Comparison of ENCODE assay signal across 21 cellular contexts in the genomic region with DNA sequence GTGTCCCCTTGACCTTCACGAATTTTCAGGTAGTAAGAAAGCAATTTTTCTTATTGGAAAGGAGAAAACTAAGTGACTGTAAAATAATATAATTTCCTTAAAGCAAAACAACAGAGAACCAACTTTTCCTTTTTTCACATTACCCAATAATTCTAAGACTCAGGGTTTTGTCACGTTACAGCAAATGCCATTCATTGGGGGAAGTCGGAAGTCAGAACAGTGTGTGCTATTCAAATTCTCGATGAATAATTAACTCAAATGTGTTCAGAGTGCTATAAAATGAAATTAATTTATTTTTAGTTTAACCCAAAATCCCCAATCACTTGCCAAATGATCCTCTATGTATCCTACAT. TPM values are rescaled to one million over a fixed set of nuclear protein-coding genes. Genes with fewer than 3 reads are reported as not detected.
DNase-seq lines count a peak whose midpoint lies in the region; ATAC-seq and TF ChIP-seq lines count a peak whose summit lies in the region.
"Had no signal": no experiment of that assay in that cellular context is flagged by ENCODE, and none has a peak within 500 bp of the region (broad histone marks: within the 10 kb centered on the region; RNA-seq: fewer than 3 reads in every experiment).

No MANE protein-coding gene starts in this region.

- H3K36me3 ChIP-seq in Peyer's patch (no peaks in the 10 kb centered on the region), endocrine pancreas (ENCODE audit: control insufficient read depth, insufficient read depth, low read length) (peaks cover 3% of the 10 kb centered on the region), mucosa of rectum (ENCODE audit: control insufficient read depth in 2 of 2, insufficient read depth in 2 of 2, low read length in 2 of 2) (no peaks in the 10 kb centered on the region), thoracic aorta (no peaks in the 10 kb centered on the region), SJCRH30 (no peaks in the 10 kb centered on the region)
- H3K36me3 ChIP-seq: breast epithelium, HAP-1 had no signal

- H3K9ac ChIP-seq in endocrine pancreas (ENCODE audit: control insufficient read depth, insufficient read depth, low read length): peak overlapping the region; percentile 15
- H3K9ac ChIP-seq in mucosa of rectum (ENCODE audit: low read depth in 1 of 2, low read length in 2 of 2): peak overlapping the region in 1 of 2 donors; percentile 78

- H3K27ac ChIP-seq in Peyer's patch: peak overlapping the region in 3 of 4 donors; percentile 67 to 91 (median 86)
- H3K27ac ChIP-seq in mucosa of rectum (ENCODE audit: low read depth in 2 of 2, low read length in 2 of 2): peak overlapping the region; percentile 96 to 98
- peak overlapping the region; percentile 36 to 58 for H3K27ac ChIP-seq in thoracic aorta
- no peak overlapping the region for H3K27ac ChIP-seq in SJCRH30
- H3K27ac ChIP-seq: foreskin keratinocyte had no signal

- H3K4me3 ChIP-seq in Peyer's patch: peak overlapping the region in 2 of 4 donors; percentile 47 to 50
- no peak overlapping the region for H3K4me3 ChIP-seq in endocrine pancreas (ENCODE audit: control insufficient read depth, insufficient read depth, low read length)
- H3K4me3 ChIP-seq in mucosa of rectum (ENCODE audit: low read length in 2 of 2): peak overlapping the region; percentile 55 to 70
- peak overlapping the region; percentile 58 for H3K4me3 ChIP-seq in thoracic aorta
- no peak overlapping the region for H3K4me3 ChIP-seq in SJCRH30
- H3K4me3 ChIP-seq: HAP-1, testis had no signal

- H3K9me3 ChIP-seq in Peyer's patch: peaks cover 0 to 6% (median 0%) of the 10 kb centered on the region in 4 donors
- H3K9me3 ChIP-seq in endocrine pancreas (ENCODE audit: control insufficient read depth, low read length): peaks cover 6% of the 10 kb centered on the region
- no peaks in the 10 kb centered on the region for H3K9me3 ChIP-seq in mucosa of rectum (ENCODE audit: control insufficient read depth in 2 of 2, low read length in 2 of 2)
- peaks cover 3% of the 10 kb centered on the region for H3K9me3 ChIP-seq in thoracic aorta
- no peaks in the 10 kb centered on the region for H3K9me3 ChIP-seq in SJCRH30 (replicated peaks)
- H3K9me3 ChIP-seq: HAP-1, testis had no signal

- DNase-seq in Peyer's patch: no peak
- no peak for DNase-seq in thoracic aorta (ENCODE audit: low spot score)
- no peak for DNase-seq in SJCRH30
- DNase-seq in effector CD8-positive, alpha-beta T cell (lab: John Stamatoyannopoulos, UW): no peak
- DNase-seq: activated CD4-positive, alpha-beta memory T cell treated with anti-CD3 and anti-CD28 coated beads for 36 hours; activated gamma-delta T cell; activated T-cell treated with anti-CD3 and anti-CD28 coated beads for 4 hours; foreskin keratinocyte; KBM-7; NCI-H187 treated with DMSO at 0.1 percent for 48 hours; NCI-H2227 treated with DMSO at 0.1 percent for 48 hours; NCI-H82; nucleus accumbens; T-helper 2 cell; testis had no signal

- no peak for ATAC-seq in thoracic aorta (ENCODE audit: insufficient number of reproducible peaks, low FRiP score, low read depth)
- ATAC-seq in GM18868 (IDR thresholded peaks at IDR 0.05; ENCODE audit: unreplicated experiment): no peak
- ATAC-seq: foreskin keratinocyte, WTC11 had no signal

- H3K4me1 ChIP-seq in Peyer's patch (peaks cover 0 to 25% (median 4%) of the 10 kb centered on the region in 4 donors), endocrine pancreas (ENCODE audit: control insufficient read depth, insufficient read depth, low read length) (peaks cover 15% of the 10 kb centered on the region), mucosa of rectum (ENCODE audit: control insufficient read depth in 2 of 2, insufficient read depth in 2 of 2, low read length in 2 of 2) (peaks cover 13 to 26% of the 10 kb centered on the region in 2 donors), thoracic aorta (ENCODE audit: control insufficient read depth in 1 of 2, low read depth in 2 of 2) (peaks cover 6 to 29% of the 10 kb centered on the region in 2 donors), SJCRH30 (no peaks in the 10 kb centered on the region)
- H3K4me1 ChIP-seq: foreskin keratinocyte, HAP-1 had no signal

- TF ChIP-seq CTCF in Peyer's patch (IDR thresholded peaks at IDR 0.05) (no peak), thoracic aorta (IDR thresholded peaks at IDR 0.05) (no peak)

- TF ChIP-seq POLR2A in Peyer's patch (IDR thresholded peaks at IDR 0.05): no peak

- H3K27me3 ChIP-seq in Peyer's patch (no peaks in the 10 kb centered on the region), endocrine pancreas (ENCODE audit: control insufficient read depth, insufficient read depth, low read length) (no peaks in the 10 kb centered on the region), mucosa of rectum (ENCODE audit: control insufficient read depth in 2 of 2, insufficient read depth in 2 of 2, low read length in 2 of 2) (no peaks in the 10 kb centered on the region), thoracic aorta (replicated peaks; ENCODE audit: insufficient read depth) (no peaks in the 10 kb centered on the region), SJCRH30 (no peaks in the 10 kb centered on the region)
- H3K27me3 ChIP-seq: breast epithelium, foreskin keratinocyte, testis had no signal

RNA-seq across cellular contexts. Expression of a gene that starts 40.0 kb away (rescaled TPM):
- total RNA-seq in Peyer's patch: 10 to 100 TPM in 3 of 4 donors, 1 to 10 TPM in 1; 8.4 to 22.7 (median 16.8) TPM
- total RNA-seq in thoracic aorta: 10 to 100 TPM; 36.8 to 44.0 TPM
- 5.0 TPM in 2 replicates for total RNA-seq in SJCRH30 (2014; rRNA removed; shearing (Covaris generic))

Comparison
In these comparisons a context has a peak if more than half of its experiments do, and no peak if none do; other contexts are left out.
1. H3K4me3 ChIP-seq: peak in mucosa of rectum (2 of 2) and thoracic aorta (single experiment); none in endocrine pancreas (single experiment) and SJCRH30 (single experiment).